In the genomic region with DNA sequence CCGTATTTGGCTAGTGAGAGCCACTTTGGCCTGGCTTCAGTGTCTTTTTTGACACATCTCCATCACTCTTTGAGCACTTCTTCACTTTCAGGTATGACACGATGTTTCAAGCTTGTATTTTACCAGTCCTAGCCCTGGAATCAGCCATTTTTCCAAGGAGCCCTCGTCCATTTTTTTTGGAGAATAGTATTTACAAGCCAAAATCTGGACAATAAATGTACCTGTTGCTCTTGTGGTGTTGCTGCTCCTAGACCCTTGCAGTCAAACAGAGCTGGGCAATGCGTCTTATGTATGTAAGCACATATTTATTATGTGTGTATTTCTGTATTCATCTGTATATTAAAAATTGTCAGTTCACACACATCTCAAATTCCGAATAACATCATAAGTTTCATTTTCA, we compare ENCODE assay signal across 37 cellular contexts.
"Had no signal": no experiment of that assay in that cellular context is flagged by ENCODE, and none has a peak within 500 bp of the region (broad histone marks: within the 10 kb centered on the region; RNA-seq: fewer than 3 reads in every experiment).

No MANE protein-coding gene starts in this region.

- H3K27ac Mint-ChIP-seq: activated naive CD4-positive, alpha-beta T cell treated with anti-CD3 and anti-CD28 coated beads for 36 hours; activated naive CD4-positive, alpha-beta T cell treated with anti-CD3 and anti-CD28 coated beads, Interleukin-2, amount 10 ng/mL, durations not matched to agents 7 days and 5 days; activated naive CD4-positive, alpha-beta T cell treated with anti-CD3 and anti-CD28 coated beads, Interleukin-2, amount 50 U/mL, for 24 hours; activated naive CD4-positive, alpha-beta T cell treated with anti-CD3 and anti-CD28 coated beads, Interleukin-2, amount 50 U/mL, for 72 hours; activated naive CD8-positive, alpha-beta T cell; activated naive CD8-positive, alpha-beta T cell treated with anti-CD3 and anti-CD28 coated beads for 36 hours; activated naive CD8-positive, alpha-beta T cell treated with anti-CD3 and anti-CD28 coated beads, Interleukin-2, amount 10 ng/mL, durations not matched to agents 7 days and 5 days; activated naive CD8-positive, alpha-beta T cell treated with anti-CD3 and anti-CD28 coated beads, Interleukin-2, amount 50 U/mL, for 24 hours; activated T-cell treated with anti-CD3 and anti-CD28 coated beads, Interleukin-2, amount 50 U/mL, for 72 hours; activated T-helper 1 cell treated with anti-CD3 and anti-CD28 coated beads, Interleukin-12 subunit alpha, Interleukin-12 subunit beta, Interleukin-2, Interleukin-4 antibody, amounts not matched to agents 30 ng/mL and 10 ng/mL and 1 ng/mL, durations not matched to agents 14 hours and 24 hours and 36 hours; activated T-helper 17 cell treated with anti-CD3 and anti-CD28 coated beads, Interleukin-2, amount 50 U/mL, for 72 hours; activated T-helper 2 cell treated with anti-CD3 and anti-CD28 coated beads, Interferon-gamma antibody, Interleukin-2, Interleukin-4, amounts not matched to agents 10 μg/mL and 5 μg/mL and 100 μg/mL, durations not matched to agents 14 hours and 24 hours and 36 hours; brain had no signal

- H3K36me3 ChIP-seq: adrenal gland, ascending aorta, breast epithelium, cardiac muscle cell had no signal

- H3K27me3 ChIP-seq: adrenal gland, ascending aorta, brain microvascular endothelial cell, breast epithelium, cardiac muscle cell had no signal

- FAIRE-seq: astrocyte had no signal

- H3K4me1 Mint-ChIP-seq: activated naive CD4-positive, alpha-beta T cell treated with anti-CD3 and anti-CD28 coated beads, Interleukin-2, amount 10 ng/mL, durations not matched to agents 7 days and 5 days; activated naive CD4-positive, alpha-beta T cell treated with anti-CD3 and anti-CD28 coated beads, Interleukin-2, amount 50 U/mL, for 24 hours; activated naive CD8-positive, alpha-beta T cell treated with anti-CD3 and anti-CD28 coated beads for 36 hours; activated naive CD8-positive, alpha-beta T cell treated with anti-CD3 and anti-CD28 coated beads, Interleukin-2, amount 10 ng/mL, durations not matched to agents 7 days and 5 days; activated naive CD8-positive, alpha-beta T cell treated with anti-CD3 and anti-CD28 coated beads, Interleukin-2, amount 50 U/mL, for 24 hours; activated T-helper 17 cell treated with anti-CD3 and anti-CD28 coated beads, Interleukin-2, amount 50 U/mL, for 72 hours; central memory CD8-positive, alpha-beta T cell had no signal

- H3K4me1 ChIP-seq: body of pancreas, breast epithelium had no signal

- DNase-seq: activated effector memory CD4-positive, alpha-beta T cell treated with anti-CD3 and anti-CD28 coated beads, Interleukin-2, amount 50 U/mL, for 16 hours; activated effector memory CD4-positive, alpha-beta T cell treated with Interleukin-2 at 50 U/mL for 16 hours; activated gamma-delta T cell; activated gamma-delta T cell treated with Interleukin-2 at 50 U/mL for 16 hours; activated naive CD4-positive, alpha-beta T cell; activated naive CD4-positive, alpha-beta T cell treated with anti-CD3 and anti-CD28 coated beads for 36 hours; activated naive CD4-positive, alpha-beta T cell treated with anti-CD3 and anti-CD28 coated beads, Interleukin-2, amount 10 ng/mL, durations not matched to agents 7 days and 5 days; activated naive CD4-positive, alpha-beta T cell treated with anti-CD3 and anti-CD28 coated beads, Interleukin-2, amount 50 U/mL, for 16 hours; activated naive CD4-positive, alpha-beta T cell treated with Interleukin-2 at 50 U/mL for 16 hours; activated naive CD8-positive, alpha-beta T cell treated with anti-CD3 and anti-CD28 coated beads for 36 hours; activated naive CD8-positive, alpha-beta T cell treated with anti-CD3 and anti-CD28 coated beads, Interleukin-2, amount 10 ng/mL, durations not matched to agents 7 days and 5 days; activated naive CD8-positive, alpha-beta T cell treated with anti-CD3 and anti-CD28 coated beads, Interleukin-2, amount 50 U/mL, for 24 hours; activated T-cell treated with anti-CD3 and anti-CD28 coated beads, Interleukin-2, amount 50 U/mL, for 4 hours; activated T-cell treated with anti-CD3 and anti-CD28 coated beads, Interleukin-2, amount 50 U/mL, for 48 hours; activated T-cell treated with anti-CD3 and anti-CD28 coated beads, Interleukin-2, amount 50 U/mL, for 72 hours; adrenal gland; amniotic stem cell; amygdala; anterior cingulate cortex; aorta; body of pancreas; brain microvascular endothelial cell; caudate nucleus; central memory CD4-positive, alpha-beta T cell; cerebellar nuclear complex had no signal

- H3K9me3 ChIP-seq: adrenal gland, ascending aorta, body of pancreas, breast epithelium had no signal

- H3K9me3 Mint-ChIP-seq: activated naive CD4-positive, alpha-beta T cell treated with anti-CD3 and anti-CD28 coated beads for 36 hours; activated naive CD4-positive, alpha-beta T cell treated with anti-CD3 and anti-CD28 coated beads, Interleukin-2, amount 50 U/mL, for 24 hours; activated naive CD4-positive, alpha-beta T cell treated with anti-CD3 and anti-CD28 coated beads, Interleukin-2, amount 50 U/mL, for 72 hours; activated naive CD8-positive, alpha-beta T cell treated with anti-CD3 and anti-CD28 coated beads for 36 hours; activated naive CD8-positive, alpha-beta T cell treated with anti-CD3 and anti-CD28 coated beads, Interleukin-2, amount 50 U/mL, for 24 hours; activated T-cell treated with anti-CD3 and anti-CD28 coated beads, Interleukin-2, amount 50 U/mL, for 4 hours; activated T-cell treated with anti-CD3 and anti-CD28 coated beads, Interleukin-2, amount 50 U/mL, for 72 hours; activated T-helper 1 cell treated with anti-CD3 and anti-CD28 coated beads, Interleukin-12 subunit alpha, Interleukin-12 subunit beta, Interleukin-2, Interleukin-4 antibody, amounts not matched to agents 30 ng/mL and 10 ng/mL and 1 ng/mL, durations not matched to agents 14 hours and 24 hours and 36 hours; activated T-helper 17 cell treated with anti-CD3 and anti-CD28 coated beads, Interleukin-2, amount 50 U/mL, for 72 hours; activated T-helper 2 cell treated with anti-CD3 and anti-CD28 coated beads, Interferon-gamma antibody, Interleukin-2, Interleukin-4, amounts not matched to agents 10 μg/mL and 5 μg/mL and 100 μg/mL, durations not matched to agents 14 hours and 24 hours and 36 hours; brain; central memory CD8-positive, alpha-beta T cell had no signal

- H3K36me3 Mint-ChIP-seq: activated naive CD4-positive, alpha-beta T cell treated with anti-CD3 and anti-CD28 coated beads, Interleukin-2, amount 10 ng/mL, durations not matched to agents 7 days and 5 days; activated naive CD4-positive, alpha-beta T cell treated with anti-CD3 and anti-CD28 coated beads, Interleukin-2, amount 50 U/mL, for 24 hours; activated naive CD4-positive, alpha-beta T cell treated with anti-CD3 and anti-CD28 coated beads, Interleukin-2, amount 50 U/mL, for 72 hours; activated naive CD8-positive, alpha-beta T cell; activated naive CD8-positive, alpha-beta T cell treated with anti-CD3 and anti-CD28 coated beads for 36 hours; activated naive CD8-positive, alpha-beta T cell treated with anti-CD3 and anti-CD28 coated beads, Interleukin-2, amount 10 ng/mL, durations not matched to agents 7 days and 5 days; brain had no signal

- H3K27ac ChIP-seq: adrenal gland, ascending aorta, body of pancreas, brain microvascular endothelial cell, breast epithelium, cardiac muscle cell had no signal

- ATAC-seq: activated naive CD4-positive, alpha-beta T cell treated with anti-CD3 and anti-CD28 coated beads, Interleukin-2, amount 50 U/mL, for 72 hours; activated naive CD8-positive, alpha-beta T cell treated with anti-CD3 and anti-CD28 coated beads, Interleukin-2, amount 50 U/mL, for 24 hours; activated T-cell treated with anti-CD3 and anti-CD28 coated beads, Interleukin-2, amount 50 U/mL, for 4 hours; activated T-cell treated with anti-CD3 and anti-CD28 coated beads, Interleukin-2, amount 50 U/mL, for 72 hours; activated T-helper 17 cell treated with anti-CD3 and anti-CD28 coated beads, Interleukin-2, amount 50 U/mL, for 72 hours; body of pancreas had no signal

- H3K4me3 Mint-ChIP-seq: activated naive CD4-positive, alpha-beta T cell treated with anti-CD3 and anti-CD28 coated beads for 36 hours; activated naive CD4-positive, alpha-beta T cell treated with anti-CD3 and anti-CD28 coated beads, Interleukin-2, amount 10 ng/mL, durations not matched to agents 7 days and 5 days; activated naive CD4-positive, alpha-beta T cell treated with anti-CD3 and anti-CD28 coated beads, Interleukin-2, amount 50 U/mL, for 24 hours; activated naive CD8-positive, alpha-beta T cell; activated naive CD8-positive, alpha-beta T cell treated with anti-CD3 and anti-CD28 coated beads for 36 hours; activated naive CD8-positive, alpha-beta T cell treated with anti-CD3 and anti-CD28 coated beads, Interleukin-2, amount 10 ng/mL, durations not matched to agents 7 days and 5 days; activated naive CD8-positive, alpha-beta T cell treated with anti-CD3 and anti-CD28 coated beads, Interleukin-2, amount 50 U/mL, for 24 hours; activated T-cell treated with anti-CD3 and anti-CD28 coated beads, Interleukin-2, amount 50 U/mL, for 4 hours; activated T-cell treated with anti-CD3 and anti-CD28 coated beads, Interleukin-2, amount 50 U/mL, for 72 hours; activated T-helper 1 cell treated with anti-CD3 and anti-CD28 coated beads, Interleukin-12 subunit alpha, Interleukin-12 subunit beta, Interleukin-2, Interleukin-4 antibody, amounts not matched to agents 30 ng/mL and 10 ng/mL and 1 ng/mL, durations not matched to agents 14 hours and 24 hours and 36 hours; activated T-helper 17 cell treated with anti-CD3 and anti-CD28 coated beads, Interleukin-2, amount 50 U/mL, for 72 hours; brain; central memory CD8-positive, alpha-beta T cell had no signal

- H3K27me3 Mint-ChIP-seq: activated naive CD4-positive, alpha-beta T cell treated with anti-CD3 and anti-CD28 coated beads, Interleukin-2, amount 50 U/mL, for 24 hours; brain had no signal

- H3K4me3 ChIP-seq: adrenal gland, ascending aorta, body of pancreas, breast epithelium, cardiac muscle cell had no signal
